In genomic region chr14:46717211-46717610, GRCh38 we compare ENCODE assay signal across 18 cellular contexts.
"Had no signal": no experiment of that assay in that cellular context is flagged by ENCODE, and none has a peak within 500 bp of the region (broad histone marks: within the 10 kb centered on the region; RNA-seq: fewer than 3 reads in every experiment).

No MANE protein-coding gene starts in this region.

- H3K9me3 Mint-ChIP-seq: neural crest cell had no signal

- H3K4me3 Mint-ChIP-seq: activated naive CD4-positive, alpha-beta T cell treated with anti-CD3 and anti-CD28 coated beads for 36 hours; activated naive CD8-positive, alpha-beta T cell treated with anti-CD3 and anti-CD28 coated beads, Interleukin-2, amount 50 U/mL, for 24 hours; neural crest cell; stimulated activated naive CD8-positive, alpha-beta T cell treated with anti-CD3 and anti-CD28 coated beads, Interleukin-15, amount 100 ng/mL, for 72 hours had no signal

- H3K27me3 Mint-ChIP-seq: activated naive CD8-positive, alpha-beta T cell treated with anti-CD3 and anti-CD28 coated beads, Interleukin-2, amount 50 U/mL, for 24 hours; stimulated activated naive CD8-positive, alpha-beta T cell treated with anti-CD3 and anti-CD28 coated beads, Interleukin-15, amount 100 ng/mL, for 72 hours had no signal

- ATAC-seq: activated naive CD8-positive, alpha-beta T cell treated with anti-CD3 and anti-CD28 coated beads, Interleukin-2, amount 50 U/mL, for 24 hours; stimulated activated naive CD8-positive, alpha-beta T cell treated with anti-CD3 and anti-CD28 coated beads, Interleukin-15, amount 100 ng/mL, for 72 hours; upper lobe of right lung had no signal

- H3K27ac Mint-ChIP-seq: activated naive CD4-positive, alpha-beta T cell treated with anti-CD3 and anti-CD28 coated beads for 36 hours; activated naive CD8-positive, alpha-beta T cell treated with anti-CD3 and anti-CD28 coated beads, Interleukin-2, amount 50 U/mL, for 24 hours; activated T-helper 2 cell treated with anti-CD3 and anti-CD28 coated beads, Interferon-gamma antibody, Interleukin-2, Interleukin-4, amounts not matched to agents 10 μg/mL and 5 μg/mL and 100 μg/mL, durations not matched to agents 14 hours and 24 hours and 36 hours; stimulated activated naive CD8-positive, alpha-beta T cell treated with anti-CD3 and anti-CD28 coated beads, Interleukin-15, amount 100 ng/mL, for 72 hours had no signal

- H3K27ac ChIP-seq: ascending aorta, colonic mucosa, esophagus muscularis mucosa, ovary, sigmoid colon, spleen, testis, upper lobe of right lung had no signal

- DNase-seq: activated CD4-positive, alpha-beta T cell treated with anti-CD3 and anti-CD28 coated beads, Interleukin-2, amount 50 U/mL, for 4 hours; activated CD4-positive, CD25-positive, alpha-beta regulatory T cell treated with anti-CD3 and anti-CD28 coated beads, Interleukin-2, amount 50 U/mL, for 72 hours; activated naive CD4-positive, alpha-beta T cell treated with anti-CD3 and anti-CD28 coated beads for 36 hours; activated naive CD8-positive, alpha-beta T cell treated with anti-CD3 and anti-CD28 coated beads, Interleukin-2, amount 50 U/mL, for 24 hours; caudate nucleus; colonic mucosa; hippocampal formation; ovary; sigmoid colon; spleen; stimulated activated naive CD8-positive, alpha-beta T cell treated with anti-CD3 and anti-CD28 coated beads, Interleukin-15, amount 100 ng/mL, for 72 hours; SW 1271; testis; upper lobe of right lung had no signal

- H3K27me3 ChIP-seq: ascending aorta, colonic mucosa, esophagus muscularis mucosa, ovary, sigmoid colon, spleen, testis, upper lobe of right lung had no signal

- H3K4me3 ChIP-seq: ascending aorta, colonic mucosa, esophagus muscularis mucosa, ovary, sigmoid colon, spleen, testis, upper lobe of right lung had no signal

- H3K4me1 ChIP-seq: ascending aorta, colonic mucosa, esophagus muscularis mucosa, sigmoid colon, spleen, testis, upper lobe of right lung had no signal

- H3K9me3 ChIP-seq: ascending aorta, colonic mucosa, esophagus muscularis mucosa, ovary, sigmoid colon, spleen, testis, upper lobe of right lung had no signal

- H3K36me3 ChIP-seq: ascending aorta, colonic mucosa, esophagus muscularis mucosa, ovary, sigmoid colon, spleen, upper lobe of right lung had no signal

- H3K4me1 Mint-ChIP-seq: activated naive CD8-positive, alpha-beta T cell treated with anti-CD3 and anti-CD28 coated beads, Interleukin-2, amount 50 U/mL, for 24 hours; stimulated activated naive CD8-positive, alpha-beta T cell treated with anti-CD3 and anti-CD28 coated beads, Interleukin-15, amount 100 ng/mL, for 72 hours had no signal
